22 cellular contexts compared by ENCODE assay signal in the genomic region with DNA sequence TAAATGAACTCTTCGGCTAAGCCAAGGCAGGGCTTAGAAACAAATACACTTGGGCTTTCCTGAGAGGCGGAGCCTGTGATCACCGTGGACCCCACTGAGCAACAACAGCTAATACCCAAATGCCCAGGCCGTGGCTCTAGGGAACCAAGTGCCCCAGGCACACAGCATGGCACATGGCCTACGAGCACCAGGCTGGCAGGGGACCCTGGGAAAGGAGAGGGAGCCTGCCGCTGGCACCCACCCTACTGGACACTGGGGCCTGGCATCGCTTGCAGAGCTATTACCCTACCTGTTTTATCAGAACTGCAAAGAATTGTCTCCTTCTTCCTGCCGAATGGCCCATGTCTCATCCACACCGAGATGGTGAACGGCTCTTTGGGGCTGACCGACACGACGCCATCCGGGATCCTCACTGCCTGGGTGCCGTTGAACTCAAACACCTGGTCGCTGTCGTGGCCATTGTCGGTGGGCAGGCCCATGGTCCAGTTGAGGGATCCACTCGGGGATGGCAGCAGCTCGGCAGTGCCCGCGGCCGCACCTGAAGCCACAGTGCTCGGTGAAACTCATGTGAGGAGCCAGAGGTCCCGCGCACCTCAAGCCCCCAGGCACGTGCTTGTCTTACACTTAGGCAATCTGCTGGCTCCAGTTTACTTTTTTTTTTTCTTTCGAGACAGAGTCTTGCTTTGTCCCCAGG.
"Had no signal": no experiment of that assay in that cellular context is flagged by ENCODE, and none has a peak within 500 bp of the region (broad histone marks: within the 10 kb centered on the region; RNA-seq: fewer than 3 reads in every experiment).

No MANE protein-coding gene starts in this region.

- ATAC-seq: Right ventricle myocardium inferior, SK-N-SH treated with all-trans-retinoic acid at 6 μM for 48 hours had no signal

- DNase-seq: IMR-90, Karpas-422, KG1, MG63, NCI-H1092, NCI-H1105 treated with DMSO at 0.1 percent for 48 hours, NCI-H1417 treated with DMSO at 0.1 percent for 48 hours, NCI-H146, NCI-H1694 treated with DMSO at 0.1 percent for 48 hours, NCI-H1930, NCI-H2081, NCI-H2171, NCI-H226, NCI-H446, NCI-H510A, NCI-H524 treated with DMSO at 0.1 percent for 48 hours, NCI-H69, NCI-H774, SHP77 treated with DMSO at 0.1 percent for 48 hours, SJCRH30 had no signal
